Comparison of ENCODE assay signal across 1 cellular context in genomic region chr2:239892480-239893235, GRCh38.
TF ChIP-seq lines count a peak whose summit lies in the region.

No MANE protein-coding gene starts in this region.

TF ChIP-seq in HepG2, 621 proteins besides CTCF, POLR2A, EP300 and RAD21 (continued from another document):
- TF ChIP-seq ZBTB39 (CRISPR knock-in tag; IDR thresholded peaks at IDR 0.05) (no peak), NR3C1 (CRISPR knock-in tag; IDR thresholded peaks at IDR 0.05) (no peak), NFE2L2 (IDR thresholded peaks at IDR 0.05; ENCODE audit: low read length) (no peak), ZMYM2 (CRISPR knock-in tag; IDR thresholded peaks at IDR 0.05) (no peak), ZBTB37 (CRISPR knock-in tag; IDR thresholded peaks at IDR 0.05) (no peak), SMAD9 (CRISPR knock-in tag; IDR thresholded peaks at IDR 0.05) (no peak), MXD1 (CRISPR knock-in tag; IDR thresholded peaks at IDR 0.05) (no peak)
